8 cellular contexts compared by ENCODE assay signal in the genomic region with DNA sequence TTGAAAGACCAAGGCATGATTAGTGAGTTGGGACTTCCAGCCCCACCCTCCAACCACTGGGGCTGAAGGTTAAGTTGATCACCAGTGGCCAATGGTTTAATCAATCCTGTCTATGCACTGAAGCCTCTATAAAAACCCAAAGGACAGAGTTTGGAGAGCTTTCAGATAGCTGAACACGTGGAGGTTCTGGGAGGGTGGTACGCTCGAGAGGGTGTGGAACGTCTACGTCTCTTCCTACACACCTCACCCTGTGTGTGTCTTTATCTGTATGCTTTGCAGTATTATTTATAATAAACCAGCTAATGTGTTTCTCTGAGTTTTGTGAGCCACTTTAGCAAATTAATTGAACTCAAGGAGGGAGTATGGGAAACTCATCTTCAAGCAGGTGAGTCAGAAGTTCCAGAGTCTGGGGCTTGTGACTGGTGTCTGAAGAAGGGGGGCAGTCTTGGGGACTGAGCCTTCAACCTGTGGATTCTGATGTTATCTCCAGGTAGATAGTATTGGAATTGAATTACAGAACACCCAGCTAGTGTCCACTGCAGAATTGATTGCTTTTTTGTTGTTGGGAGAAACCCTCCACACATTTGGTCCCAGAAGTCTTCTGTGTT. TPM values are rescaled to one million over a fixed set of nuclear protein-coding genes. Genes with fewer than 3 reads are reported as not detected.
DNase-seq lines count a peak whose midpoint lies in the region; ATAC-seq and TF ChIP-seq lines count a peak whose summit lies in the region.

No MANE protein-coding gene starts in this region.

- H3K36me3 ChIP-seq in A673 (ENCODE audit: insufficient read depth, low read length, poor library complexity, severe bottlenecking): peaks cover 6% of the 10 kb centered on the region

- no peak overlapping the region for H3K4me3 ChIP-seq in A673 (ENCODE audit: low read depth, low read length, poor library complexity, severe bottlenecking)

- no peak overlapping the region for H3K27ac ChIP-seq in A673 (ENCODE audit: low read depth, low read length, poor library complexity, severe bottlenecking)

- no peaks in the 10 kb centered on the region for H3K27me3 ChIP-seq in A673 (replicated peaks; ENCODE audit: insufficient read depth, low read depth, low read length, poor library complexity)

- intact Hi-C loops in A673 (cut with micrococcal nuclease; ENCODE audit: unreplicated experiment): no loop called here

- peaks cover 16% of the 10 kb centered on the region for H3K9me3 ChIP-seq in A673 (ENCODE audit: low read depth, low read length, poor library complexity, severe bottlenecking)

- DNase-seq in T-helper 9 cell (peak; percentile 34), A673 (ENCODE audit: low spot score) (no peak), DMS53 (lab: John Stamatoyannopoulos, UW) (no peak), GM13977 (ENCODE audit: low spot score) (no peak)
- peak; percentile 45 for DNase-seq in effector CD4-positive, alpha-beta T cell
- peak; percentile 38 to 42 for DNase-seq in stimulated activated CD4-positive, alpha-beta T cell treated with anti-CD3 and anti-CD28 coated beads, Interleukin-4, amount 100 ng/mL, for 48 hours (ENCODE audit: low read depth in 2 of 2)

- CTCF ChIA-PET in A673 (lab: Charles Lee): no interaction called here

- no peaks in the 10 kb centered on the region for H3K4me1 ChIP-seq in A673 (ENCODE audit: insufficient read depth, low read length, poor library complexity, severe bottlenecking)

- TF ChIP-seq CTCF in A673 (conservative IDR thresholded peaks at IDR 0.05; ENCODE audit: low read depth, low read length) (no peak), GM13977 (IDR thresholded peaks at IDR 0.05; ENCODE audit: extremely low read depth, insufficient read depth, missing control alignments) (no peak)

- ATAC-seq in GM19025 (IDR thresholded peaks at IDR 0.05; ENCODE audit: low read depth, unreplicated experiment) (peak; percentile 24), HG03175 (IDR thresholded peaks at IDR 0.05; ENCODE audit: unreplicated experiment) (no peak)

- no TSS peak for BruUV-seq in A673 (replicated peaks; lab: Mats Ljungman, UMichigan)

- in situ Hi-C loops in GM13977 (cut with MboI; ENCODE audit: low pct_unique_long_range_greater_than_20kb, low sequenced_read_pairs, unreplicated experiment): no loop called here

- POLR2A ChIA-PET in A673 (lab: Charles Lee; ENCODE audit: low non-redundant PET): no interaction called here

RNA-seq across cellular contexts. Expression of gene ACTR3, which starts 20.3 kb away (rescaled TPM):
- 282 and 340 TPM in 2 replicates for total RNA-seq in A673 (2021)

Comparison
In these comparisons a context has a peak if more than half of its experiments do, and no peak if none do; other contexts are left out.
1. DNase-seq: peak in T-helper 9 cell (single experiment), effector CD4-positive, alpha-beta T cell (single experiment) and stimulated activated CD4-positive, alpha-beta T cell treated with anti-CD3 and anti-CD28 coated beads, Interleukin-4, amount 100 ng/mL, for 48 hours (2 of 2); none in A673 (single experiment), DMS53 (single experiment) and GM13977 (single experiment).